ENCODE assay signal across 9 cellular contexts in genomic region chr5:123090641-123091257, GRCh38. TPM values are rescaled to one million over a fixed set of nuclear protein-coding genes. Genes with fewer than 3 reads are reported as not detected.
DNase-seq lines count a peak whose midpoint lies in the region; ATAC-seq and TF ChIP-seq lines count a peak whose summit lies in the region.
"Had no signal": no experiment of that assay in that cellular context is flagged by ENCODE, and none has a peak within 500 bp of the region (broad histone marks: within the 10 kb centered on the region; RNA-seq: fewer than 3 reads in every experiment).

No MANE protein-coding gene starts in this region.

- in situ Hi-C loops in HAP-1 (cut with MboI; ENCODE audit: low sequenced_read_pairs) = no loop called here

- H3K4me1 Mint-ChIP-seq in brain = peaks cover 58% of the 10 kb centered on the region
- peaks cover 68% of the 10 kb centered on the region for H3K4me1 Mint-ChIP-seq in stimulated activated memory B cell treated with anti-CD40 and anti-IgM and Interleukin-4, amounts not matched to agents 10 μg/mL and 1 μg/mL and 100 μg/mL, for 72 hours
- peaks cover 30% of the 10 kb centered on the region for H3K4me1 Mint-ChIP-seq in activated T-cell treated with anti-CD3 and anti-CD28 coated beads, Interleukin-2, amount 50 U/mL, for 24 hours (ENCODE audit: low read depth)

- peak overlapping the region in 1 of 5 experiments; percentile 21 for H3K27ac Mint-ChIP-seq in brain
- no peak overlapping the region for H3K27ac Mint-ChIP-seq in stimulated activated memory B cell treated with anti-CD40 and anti-IgM and Interleukin-4, amounts not matched to agents 10 μg/mL and 1 μg/mL and 100 μg/mL, for 72 hours
- H3K27ac Mint-ChIP-seq in activated T-cell treated with anti-CD3 and anti-CD28 coated beads, Interleukin-2, amount 50 U/mL, for 24 hours = no peak overlapping the region
- H3K27ac Mint-ChIP-seq: activated naive CD4-positive, alpha-beta T cell treated with anti-CD3 and anti-CD28 coated beads, Interleukin-2, amount 50 U/mL, for 24 hours had no signal

- H3K4me1 ChIP-seq in HAP-1 = peaks cover 2% of the 10 kb centered on the region
- H3K4me1 ChIP-seq in left lung = peaks cover 0 to 36% of the 10 kb centered on the region in 2 donors
- peaks cover 26 to 41% of the 10 kb centered on the region in 2 donors for H3K4me1 ChIP-seq in adrenal gland (replicated peaks in 1 of 2)

- TF ChIP-seq CTCF in brain (conservative IDR thresholded peaks at IDR 0.05) (no peak), left lung (IDR thresholded peaks at IDR 0.05) (no peak), adrenal gland (IDR thresholded peaks at IDR 0.05) (no peak)

- H3K27me3 ChIP-seq in HAP-1 (ENCODE audit: low read depth) = peaks cover 6% of the 10 kb centered on the region
- peaks cover 91 to 100% of the 10 kb centered on the region in 2 donors for H3K27me3 ChIP-seq in left lung
- H3K27me3 ChIP-seq in adrenal gland = peaks cover 93% of the 10 kb centered on the region

- peak overlapping the region; percentile 50 to 78 (median 71) for H3K4me3 Mint-ChIP-seq in brain
- peak overlapping the region; percentile 48 for H3K4me3 Mint-ChIP-seq in stimulated activated memory B cell treated with anti-CD40 and anti-IgM and Interleukin-4, amounts not matched to agents 10 μg/mL and 1 μg/mL and 100 μg/mL, for 72 hours
- H3K4me3 Mint-ChIP-seq in activated T-cell treated with anti-CD3 and anti-CD28 coated beads, Interleukin-2, amount 50 U/mL, for 24 hours = no peak overlapping the region
- H3K4me3 Mint-ChIP-seq: activated naive CD4-positive, alpha-beta T cell treated with anti-CD3 and anti-CD28 coated beads, Interleukin-2, amount 50 U/mL, for 24 hours had no signal

- H3K36me3 Mint-ChIP-seq in brain = no peaks in the 10 kb centered on the region
- no peaks in the 10 kb centered on the region for H3K36me3 Mint-ChIP-seq in stimulated activated memory B cell treated with anti-CD40 and anti-IgM and Interleukin-4, amounts not matched to agents 10 μg/mL and 1 μg/mL and 100 μg/mL, for 72 hours
- no peaks in the 10 kb centered on the region for H3K36me3 Mint-ChIP-seq in activated T-cell treated with anti-CD3 and anti-CD28 coated beads, Interleukin-2, amount 50 U/mL, for 24 hours (ENCODE audit: low read depth)
- H3K36me3 Mint-ChIP-seq: activated naive CD4-positive, alpha-beta T cell treated with anti-CD3 and anti-CD28 coated beads, Interleukin-2, amount 50 U/mL, for 24 hours had no signal

- H3K36me3 ChIP-seq in HAP-1 (replicated peaks) (no peaks in the 10 kb centered on the region), left lung (no peaks in the 10 kb centered on the region), adrenal gland (replicated peaks in 1 of 2) (no peaks in the 10 kb centered on the region)

- 10 to 30% (median 11%) methylated on average over 15 to 40 of the region's 40 CpGs for WGBS in adrenal gland, 4 donors

- TF ChIP-seq POLR2A in adrenal gland (IDR thresholded peaks at IDR 0.05) = no peak

- intact Hi-C loops in left lung (cut with DNase I) (loop anchor here in 1 of 2 donors (10.0 kb wide), 1 partner anchor 64 kb away; no protein-coding TSS in a partner anchor), adrenal gland (cut with DNase I) (no loop called here)

- peaks cover 0 to 3% (median 0%) of the 10 kb centered on the region in 5 experiments for H3K9me3 Mint-ChIP-seq in brain
- H3K9me3 Mint-ChIP-seq in stimulated activated memory B cell treated with anti-CD40 and anti-IgM and Interleukin-4, amounts not matched to agents 10 μg/mL and 1 μg/mL and 100 μg/mL, for 72 hours = no peaks in the 10 kb centered on the region
- no peaks in the 10 kb centered on the region for H3K9me3 Mint-ChIP-seq in activated T-cell treated with anti-CD3 and anti-CD28 coated beads, Interleukin-2, amount 50 U/mL, for 24 hours
- H3K9me3 Mint-ChIP-seq: activated naive CD4-positive, alpha-beta T cell treated with anti-CD3 and anti-CD28 coated beads, Interleukin-2, amount 50 U/mL, for 24 hours had no signal

- H3K9me3 ChIP-seq in HAP-1 (no peaks in the 10 kb centered on the region), left lung (no peaks in the 10 kb centered on the region), adrenal gland (replicated peaks in 1 of 3) (no peaks in the 10 kb centered on the region)

- H3K4me3 ChIP-seq in HAP-1 = peak overlapping the region; percentile 60
- H3K4me3 ChIP-seq in left lung = peak overlapping the region; percentile 45 to 47
- peak overlapping the region in 1 of 4 donors; percentile 50 for H3K4me3 ChIP-seq in adrenal gland

- H3K27ac ChIP-seq in left lung = peak overlapping the region in 1 of 2 donors; percentile 70
- no peak overlapping the region for H3K27ac ChIP-seq in adrenal gland

- ATAC-seq in left lung = no peak
- ATAC-seq in stimulated activated memory B cell treated with anti-CD40 and anti-IgM and Interleukin-4, amounts not matched to agents 10 μg/mL and 1 μg/mL and 100 μg/mL, for 72 hours = no peak

- H3K27me3 Mint-ChIP-seq in brain = peaks cover 100% of the 10 kb centered on the region
- peaks cover 93% of the 10 kb centered on the region for H3K27me3 Mint-ChIP-seq in stimulated activated memory B cell treated with anti-CD40 and anti-IgM and Interleukin-4, amounts not matched to agents 10 μg/mL and 1 μg/mL and 100 μg/mL, for 72 hours
- H3K27me3 Mint-ChIP-seq in activated T-cell treated with anti-CD3 and anti-CD28 coated beads, Interleukin-2, amount 50 U/mL, for 24 hours = peaks cover 87% of the 10 kb centered on the region

- DNase-seq in HAP-1 (ENCODE audit: low spot score in 2 of 2) = no peak
- DNase-seq in left lung = peak in 1 of 2 donors; percentile 61
- DNase-seq in NCI-H1930 (lab: John Stamatoyannopoulos, UW) = no peak
- no peak for DNase-seq in iPS-NIHi7 (ENCODE audit: extremely low spot score)
- DNase-seq in activated T-cell treated with anti-CD3 and anti-CD28 coated beads, Interleukin-2, amount 50 U/mL, for 24 hours = no peak
- no peak for DNase-seq in adrenal gland

RNA-seq across cellular contexts. Expression of gene PRDM6, which starts 1.7 kb away (rescaled TPM):
- polyA plus RNA-seq in brain (ENCODE audit: insufficient read depth, low read depth, low replicate concordance) (0.19 TPM), adrenal gland (under 1 TPM; 0.26 to 0.61 (median 0.32) TPM)
- total RNA-seq in left lung (1 to 10 TPM; 7.9 to 9.8 TPM), adrenal gland (1 to 10 TPM in 4 of 8 donors, under 1 TPM in 4; 0.12 to 4.1 (median 0.85) TPM)

RNA-seq across cellular contexts. Expression of gene PPIC, which starts 54.2 kb away (rescaled TPM):
- polyA plus RNA-seq in brain (ENCODE audit: insufficient read depth, low read depth, low replicate concordance) (2.9 TPM), adrenal gland (10 to 100 TPM in 2 of 3 donors, 1 to 10 TPM in 1; 8.9 to 20.5 (median 14.4) TPM)
- total RNA-seq in left lung (10 to 100 TPM; 40.1 to 46.8 TPM), adrenal gland (10 to 100 TPM; 14.6 to 34.1 (median 22.7) TPM)
